In genomic region chr1:203278087-203278884, GRCh38 we compare ENCODE assay signal across 8 cellular contexts. TPM values are rescaled to one million over a fixed set of nuclear protein-coding genes. Genes with fewer than 3 reads are reported as not detected.
DNase-seq lines count a peak whose midpoint lies in the region; ATAC-seq and TF ChIP-seq lines count a peak whose summit lies in the region.

No MANE protein-coding gene starts in this region.

- TF ChIP-seq CTCF in adrenal gland (IDR thresholded peaks at IDR 0.05), result no peak
- no peak for TF ChIP-seq CTCF in cardiac muscle cell (IDR thresholded peaks at IDR 0.05; ENCODE audit: low read depth, low read length)
- TF ChIP-seq CTCF in ovary (IDR thresholded peaks at IDR 0.05), result peak in 2 of 3 donors; percentile 5 to 11

- H3K9me3 ChIP-seq in adrenal gland (replicated peaks in 1 of 3) (no peaks in the 10 kb centered on the region), cardiac muscle cell (ENCODE audit: low read depth) (no peaks in the 10 kb centered on the region), ovary (no peaks in the 10 kb centered on the region)

- H3K27me3 ChIP-seq in adrenal gland, result no peaks in the 10 kb centered on the region
- no peaks in the 10 kb centered on the region for H3K27me3 ChIP-seq in cardiac muscle cell
- no peaks in the 10 kb centered on the region for H3K27me3 ChIP-seq in ovary

- H3K27ac ChIP-seq in adrenal gland (peak overlapping the region; percentile 70 to 95 (median 79)), cardiac muscle cell (peak overlapping the region; percentile 90), ovary (peak overlapping the region; percentile 46 to 97)

- DNase-seq in EL (peak; percentile 70), NCI-H1436 treated with DMSO at 0.1 percent for 48 hours (lab: John Stamatoyannopoulos, UW) (peak; percentile 22), adrenal gland (peak; percentile 87 to 97 (median 94)), cardiac muscle cell (ENCODE audit: low read depth in 1 of 2, low spot score in 1 of 2) (peak; percentile 79 to 91), ovary (peak; percentile 95 to 98 (median 98)), GM19238 (ENCODE audit: insufficient read length, low spot score) (no peak), RKO (ENCODE audit: low spot score) (no peak)

- H3K4me3 ChIP-seq in adrenal gland (peak overlapping the region in 1 of 4 donors; percentile 28), cardiac muscle cell (no peak overlapping the region), ovary (no peak overlapping the region)

- peak; percentile 94 for TF ChIP-seq EP300 in ovary (IDR thresholded peaks at IDR 0.05)

- TF ChIP-seq POLR2A in adrenal gland (IDR thresholded peaks at IDR 0.05), result peak; percentile 31 to 68
- TF ChIP-seq POLR2A in ovary (IDR thresholded peaks at IDR 0.05), result peak; percentile 62

- intact Hi-C loops in adrenal gland (cut with DNase I) (loop anchor here (10.0 kb wide), 2 partner anchors 167 to 207 kb away; no protein-coding TSS in a partner anchor), ovary (cut with DNase I) (loop anchor here in 3 of 4 donors (10.0 kb wide), 2 partner anchors 167 to 417 kb away; no protein-coding TSS in a partner anchor)

- peaks cover 16 to 51% of the 10 kb centered on the region in 2 donors for H3K4me1 ChIP-seq in adrenal gland (replicated peaks in 1 of 2)
- H3K4me1 ChIP-seq in cardiac muscle cell (ENCODE audit: low read depth), result peaks cover 62% of the 10 kb centered on the region
- H3K4me1 ChIP-seq in ovary (ENCODE audit: insufficient read depth), result peaks cover 12% of the 10 kb centered on the region

- ATAC-seq in HG02623 (IDR thresholded peaks at IDR 0.05; ENCODE audit: unreplicated experiment), result no peak

- WGBS in adrenal gland, 4 donors, result 9 to 15% (median 11%) methylated on average over 9 to 13 of the region's 13 CpGs
- WGBS in ovary, 3 donors, result 3 to 6% (median 5%) methylated on average over 13 of the region's 13 CpGs

- H3K36me3 ChIP-seq in adrenal gland (replicated peaks in 1 of 2) (no peaks in the 10 kb centered on the region), cardiac muscle cell (no peaks in the 10 kb centered on the region), ovary (no peaks in the 10 kb centered on the region)

RNA-seq across cellular contexts. Expression of gene BTG2, which starts 27.0 kb away (rescaled TPM):
- total RNA-seq in adrenal gland (100 to 1,000 TPM in 2 of 8 donors, 10 to 100 TPM in 6; 11.4 to 175 (median 52.5) TPM), cardiac muscle cell (45.6 and 57.9 TPM in 2 replicates), ovary (100 to 1,000 TPM; 124 to 395 (median 220) TPM)
- polyA plus RNA-seq in adrenal gland (10 to 100 TPM; 16.6 to 58.8 (median 24.0) TPM), cardiac muscle cell (64.2 and 66.0 TPM in 2 replicates), ovary (100 to 1,000 TPM; 113 to 167 TPM)

RNA-seq across cellular contexts. Expression of gene CHIT1, which starts 48.8 kb away (rescaled TPM):
- 1 to 10 TPM in 1 of 8 donors, under 1 TPM in 6, not detected in 1; 0.14 to 1.9 (median 0.51) TPM for total RNA-seq in adrenal gland
- polyA plus RNA-seq in adrenal gland, result 1 to 10 TPM in 2 of 3 donors, under 1 TPM in 1; 0.13 to 6.5 (median 1.1) TPM
- total RNA-seq in cardiac muscle cell, result 0.03 TPM in 1 of 2 replicates, not detected in the other
- polyA plus RNA-seq in cardiac muscle cell, result not detected in 2 replicates
- total RNA-seq in ovary, result 10 to 100 TPM in 1 of 7 donors, 1 to 10 TPM in 1, under 1 TPM in 2, not detected in 3; 0.08 to 26.9 (median 0.77) TPM
- 1 to 10 TPM in 1 of 2 donors, under 1 TPM in 1; 0.50 to 7.0 TPM for polyA plus RNA-seq in ovary

Comparison
In these comparisons a context has a peak if more than half of its experiments do, and no peak if none do; other contexts are left out.
1. DNase-seq: peak in EL (single experiment), NCI-H1436 treated with DMSO at 0.1 percent for 48 hours (single experiment), adrenal gland (7 of 7), cardiac muscle cell (2 of 2) and ovary (5 of 5); none in GM19238 (single experiment) and RKO (single experiment).
2. CTCF ChIP-seq: peak in ovary (2 of 3); none in adrenal gland (0 of 6) and cardiac muscle cell (single experiment).
3. Peak in every context shown above with its lines, with median percentiles within 50 percentile points of each other: H3K27ac ChIP-seq.